ENCODE assay signal across 30 cellular contexts in genomic region chr11:116100016-116100415, GRCh38.
"Had no signal": no experiment of that assay in that cellular context is flagged by ENCODE, and none has a peak within 500 bp of the region (broad histone marks: within the 10 kb centered on the region; RNA-seq: fewer than 3 reads in every experiment).

No MANE protein-coding gene starts in this region.

- H3K27me3 Mint-ChIP-seq: stimulated activated naive CD8-positive, alpha-beta T cell treated with anti-CD3 and anti-CD28 coated beads, Interleukin-15, Interleukin-2, amounts not matched to agents 100 ng/mL and 50 ng/mL, for 24 hours had no signal

- ATAC-seq: naive thymus-derived CD8-positive, alpha-beta T cell; psoas muscle; right cardiac atrium; right lobe of liver; stimulated activated effector memory CD8-positive, alpha-beta T cell treated with anti-CD3 and anti-CD28 coated beads, Interleukin-12 subunit alpha, Interleukin-12 subunit beta, amount 100 ng/mL, for 72 hours; stimulated activated naive B cell treated with anti-CD40 and anti-IgM and Interleukin-4, amounts not matched to agents 10 μg/mL and 1 μg/mL and 100 μg/mL, for 72 hours had no signal

- H3K9me3 ChIP-seq: neutrophil, ovary, psoas muscle, right lobe of liver, sigmoid colon, stomach, thoracic aorta, thyroid gland, tibial nerve, upper lobe of left lung, vagina had no signal

- H3K9me3 Mint-ChIP-seq: nephron progenitor cell; neural progenitor cell; stimulated activated effector memory CD8-positive, alpha-beta T cell treated with anti-CD3 and anti-CD28 coated beads, Interleukin-12 subunit alpha, Interleukin-12 subunit beta, amount 100 ng/mL, for 72 hours; stimulated activated naive CD8-positive, alpha-beta T cell treated with anti-CD3 and anti-CD28 coated beads, Interleukin-15, Interleukin-2, amounts not matched to agents 100 ng/mL and 50 ng/mL, for 24 hours had no signal

- H3K36me3 Mint-ChIP-seq: naive B cell; naive thymus-derived CD8-positive, alpha-beta T cell; natural killer cell treated with Interleukin-12 subunit alpha and Interleukin-12 subunit beta and Interleukin-15 and Interleukin-18, amount 100 ng/mL, for 72 hours; neural progenitor cell; stimulated activated effector memory CD8-positive, alpha-beta T cell treated with anti-CD3 and anti-CD28 coated beads, Interleukin-12 subunit alpha, Interleukin-12 subunit beta, amount 100 ng/mL, for 72 hours; stimulated activated naive B cell treated with anti-CD40 and anti-IgM and Interleukin-4, amounts not matched to agents 10 μg/mL and 1 μg/mL and 100 μg/mL, for 72 hours had no signal

- H3K27ac Mint-ChIP-seq: naive B cell; naive thymus-derived CD8-positive, alpha-beta T cell; natural killer cell treated with Interleukin-12 subunit alpha and Interleukin-12 subunit beta and Interleukin-15 and Interleukin-18, amount 100 ng/mL, for 72 hours; nephron progenitor cell; progenitor cell of endocrine pancreas; stimulated activated effector memory CD8-positive, alpha-beta T cell treated with anti-CD3 and anti-CD28 coated beads, Interleukin-12 subunit alpha, Interleukin-12 subunit beta, amount 100 ng/mL, for 72 hours; stimulated activated naive B cell treated with anti-CD40 and anti-IgM and Interleukin-4, amounts not matched to agents 10 μg/mL and 1 μg/mL and 100 μg/mL, for 72 hours; stimulated activated naive CD8-positive, alpha-beta T cell treated with anti-CD3 and anti-CD28 coated beads, Interleukin-15, Interleukin-2, amounts not matched to agents 100 ng/mL and 50 ng/mL, for 24 hours had no signal

- H3K4me3 Mint-ChIP-seq: naive B cell; naive thymus-derived CD8-positive, alpha-beta T cell; natural killer cell treated with Interleukin-12 subunit alpha and Interleukin-12 subunit beta and Interleukin-15 and Interleukin-18, amount 100 ng/mL, for 72 hours; nephron progenitor cell; neural progenitor cell; stimulated activated effector memory CD8-positive, alpha-beta T cell treated with anti-CD3 and anti-CD28 coated beads, Interleukin-12 subunit alpha, Interleukin-12 subunit beta, amount 100 ng/mL, for 72 hours; stimulated activated naive B cell treated with anti-CD40 and anti-IgM and Interleukin-4, amounts not matched to agents 10 μg/mL and 1 μg/mL and 100 μg/mL, for 72 hours; stimulated activated naive CD8-positive, alpha-beta T cell treated with anti-CD3 and anti-CD28 coated beads, Interleukin-15, Interleukin-2, amounts not matched to agents 100 ng/mL and 50 ng/mL, for 24 hours had no signal

- DNase-seq: naive B cell; naive thymus-derived CD8-positive, alpha-beta T cell; nephron progenitor cell; nucleus accumbens; ovary; posterior cingulate gyrus; psoas muscle; right cardiac atrium; right lobe of liver; sigmoid colon; small intestine; stimulated activated CD4-positive, alpha-beta T cell treated with anti-CD3 and anti-CD28 coated beads, Interleukin-15, amount 100 ng/mL, for 24 hours; stimulated activated CD4-positive, alpha-beta T cell treated with anti-CD3 and anti-CD28 coated beads, Interleukin-2, amount 100 ng/mL, for 24 hours; stimulated activated CD4-positive, alpha-beta T cell treated with anti-CD3 and anti-CD28 coated beads, Interleukin-2, amount 100 ng/mL, for 48 hours; stimulated activated CD4-positive, alpha-beta T cell treated with anti-CD3 and anti-CD28 coated beads, Interleukin-4, amount 100 ng/mL, for 24 hours; stimulated activated naive B cell treated with anti-CD40 and anti-IgM and Interleukin-4, amounts not matched to agents 10 μg/mL and 1 μg/mL and 100 μg/mL, for 72 hours; stimulated activated naive CD4-positive, alpha-beta T cell treated with Interleukin-2 at 50 U/mL for 16 hours; stomach; thyroid gland; trophoblast cell; upper lobe of left lung had no signal

- H3K4me1 Mint-ChIP-seq: naive B cell; naive thymus-derived CD8-positive, alpha-beta T cell; stimulated activated effector memory CD8-positive, alpha-beta T cell treated with anti-CD3 and anti-CD28 coated beads, Interleukin-12 subunit alpha, Interleukin-12 subunit beta, amount 100 ng/mL, for 72 hours; stimulated activated naive B cell treated with anti-CD40 and anti-IgM and Interleukin-4, amounts not matched to agents 10 μg/mL and 1 μg/mL and 100 μg/mL, for 72 hours had no signal
